22 cellular contexts compared by ENCODE assay signal in the genomic region with DNA sequence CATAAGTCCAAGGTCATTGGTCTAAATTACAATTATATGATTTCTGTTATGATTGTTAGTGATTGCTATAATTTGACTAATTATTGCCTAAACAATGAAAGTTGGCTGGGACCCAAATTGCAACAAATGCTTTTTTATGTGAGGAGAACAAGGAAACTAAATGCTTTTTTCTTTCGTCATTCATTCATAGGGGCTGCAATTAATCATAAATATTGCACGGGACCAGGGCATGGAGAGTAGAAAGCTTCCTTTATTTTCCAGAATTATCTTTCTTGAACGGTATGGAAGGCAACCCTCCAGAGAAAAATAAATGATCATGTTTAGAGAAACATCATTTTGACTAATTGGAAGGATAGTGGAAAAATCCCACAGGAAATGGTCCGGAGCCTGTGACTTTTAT. TPM values are rescaled to one million over a fixed set of nuclear protein-coding genes. Genes with fewer than 3 reads are reported as not detected.
DNase-seq lines count a peak whose midpoint lies in the region; ATAC-seq, FAIRE-seq and TF ChIP-seq lines count a peak whose summit lies in the region.
"Had no signal": no experiment of that assay in that cellular context is flagged by ENCODE, and none has a peak within 500 bp of the region (broad histone marks: within the 10 kb centered on the region; RNA-seq: fewer than 3 reads in every experiment).

No MANE protein-coding gene starts in this region.

- 22 to 25% methylated on average over 4 of the region's 4 CpGs for WGBS in pancreas, 2 donors
- WGBS in heart right ventricle, 2 donors: 64 to 67% methylated on average over 4 of the region's 4 CpGs

- TF ChIP-seq CTCF in Calu3 (IDR thresholded peaks at IDR 0.05; ENCODE audit: unreplicated experiment): no peak
- no peak for TF ChIP-seq CTCF in pancreas (IDR thresholded peaks at IDR 0.05)
- no peak for TF ChIP-seq CTCF in heart right ventricle (IDR thresholded peaks at IDR 0.05)

- BruUV-seq in Calu3 (replicated peaks; lab: Mats Ljungman, UMichigan): no TSS peak

- peak; percentile 39 for DNase-seq in Calu3
- peak; percentile 3 for DNase-seq in HT-29 (ENCODE audit: low spot score)
- DNase-seq in NCI-H69 (lab: John Stamatoyannopoulos, UW): peak; percentile 95
- no peak for DNase-seq in pancreas
- DNase-seq in heart right ventricle: no peak
- no peak for DNase-seq in NCI-H187 treated with DMSO at 0.1 percent for 48 hours (lab: John Stamatoyannopoulos, UW)
- no peak for DNase-seq in H54 (ENCODE audit: insufficient read length, low spot score)
- DNase-seq: C1 segment of cervical spinal cord; CD4-positive, alpha-beta memory T cell; GM23248; H9; Karpas-422; NCI-H1092 treated with DMSO at 0.1 percent for 48 hours; NCI-H187; NCI-H2107; NCI-H446 treated with DMSO at 0.1 percent for 48 hours; NCI-H526; PC-3; SJCRH30 had no signal

- H3K4me3 ChIP-seq in pancreas (no peak overlapping the region), heart right ventricle (no peak overlapping the region)
- H3K4me3 ChIP-seq: GM23248, SJCRH30 had no signal

- H3K27ac ChIP-seq in pancreas: no peak overlapping the region
- no peak overlapping the region for H3K27ac ChIP-seq in heart right ventricle
- H3K27ac ChIP-seq: GM23248, SJCRH30 had no signal

- H3K27me3 ChIP-seq in pancreas (peaks cover 0 to 3% (median 0%) of the 10 kb centered on the region in 4 donors), heart right ventricle (no peaks in the 10 kb centered on the region)
- H3K27me3 ChIP-seq: SJCRH30 had no signal

- H3K27ac Mint-ChIP-seq in Calu3 (ENCODE audit: unreplicated experiment): peak overlapping the region; percentile 81
- H3K27ac Mint-ChIP-seq: H9 had no signal

- intact Hi-C loops in Calu3 (cut with micrococcal nuclease; ENCODE audit: unreplicated experiment) (loop anchor here (5.0 kb wide), 1 partner anchor 37 kb away; no protein-coding TSS in a partner anchor), pancreas (cut with DNase I) (no loop called here), heart right ventricle (cut with DNase I) (no loop called here)

- H3K36me3 ChIP-seq in pancreas: no peaks in the 10 kb centered on the region
- no peaks in the 10 kb centered on the region for H3K36me3 ChIP-seq in heart right ventricle
- H3K36me3 ChIP-seq: SJCRH30 had no signal

- FAIRE-seq in pancreas (lab: Jason Lieb, UNC) (no peak), H54 (lab: Jason Lieb, UNC) (no peak)
- FAIRE-seq: GM18507, HepG2 had no signal

- no peak overlapping the region for H3K4me3 Mint-ChIP-seq in Calu3 (ENCODE audit: low read depth, unreplicated experiment)
- H3K4me3 Mint-ChIP-seq: CD4-positive, alpha-beta memory T cell; H9 had no signal

- H3K4me1 Mint-ChIP-seq in Calu3 (ENCODE audit: low read depth, unreplicated experiment): peaks cover 17% of the 10 kb centered on the region

- H3K36me3 Mint-ChIP-seq in Calu3 (ENCODE audit: insufficient read depth, unreplicated experiment): no peaks in the 10 kb centered on the region
- H3K36me3 Mint-ChIP-seq: CD4-positive, alpha-beta memory T cell had no signal

- H3K9me3 ChIP-seq in pancreas (no peaks in the 10 kb centered on the region), heart right ventricle (peaks cover 0 to 5% (median 0%) of the 10 kb centered on the region in 11 donors)
- H3K9me3 ChIP-seq: SJCRH30 had no signal

- CTCF ChIA-PET in Calu3 (lab: Charles Lee): no interaction called here

- H3K9me3 Mint-ChIP-seq in Calu3 (ENCODE audit: low read depth, unreplicated experiment): no peaks in the 10 kb centered on the region
- H3K9me3 Mint-ChIP-seq: CD4-positive, alpha-beta memory T cell; H9 had no signal

- TF ChIP-seq POLR2A in H54 (IDR thresholded peaks at IDR 0.05; ENCODE audit: low read depth, low read length): no peak

- H3K4me1 ChIP-seq in pancreas (peaks cover 0 to 3% (median 0%) of the 10 kb centered on the region in 3 donors), heart right ventricle (peaks cover 0 to 16% (median 5%) of the 10 kb centered on the region in 9 donors)
- H3K4me1 ChIP-seq: SJCRH30 had no signal

- peak in 3 of 4 donors; percentile 47 to 54 (median 50) for ATAC-seq in pancreas
- no peak for ATAC-seq in heart right ventricle
- ATAC-seq: HepG2, PC-3, SK-N-SH treated with all-trans-retinoic acid at 6 μM for 48 hours had no signal

- no peaks in the 10 kb centered on the region for H3K27me3 Mint-ChIP-seq in Calu3 (ENCODE audit: unreplicated experiment)

RNA-seq across cellular contexts. Expression of a gene that starts 32.6 kb away (rescaled TPM):
- total RNA-seq in Calu3 (2022) (113 and 132 TPM in 2 replicates), pancreas (10 to 100 TPM; 49.0 to 81.8 (median 59.8) TPM), heart right ventricle (100 to 1,000 TPM; 171 to 301 (median 240) TPM)
- 30.3 and 31.0 TPM in 2 replicates for total RNA-seq in HT-29 (2014; rRNA removed; shearing (Covaris generic))
- polyA plus RNA-seq in pancreas (10 to 100 TPM in 1 of 2 donors, 1 to 10 TPM in 1; 7.1 to 15.7 TPM), heart right ventricle (10 to 100 TPM; 20.7 to 27.0 TPM)

Comparison
In these comparisons a context has a peak if more than half of its experiments do, and no peak if none do; other contexts are left out.
1. DNase-seq: peak in Calu3 (single experiment), HT-29 (single experiment) and NCI-H69 (single experiment); none in pancreas (0 of 6), heart right ventricle (0 of 2), NCI-H187 treated with DMSO at 0.1 percent for 48 hours (single experiment) and H54 (single experiment).
2. ATAC-seq: peak in pancreas (3 of 4); none in heart right ventricle (0 of 8).